In the genomic region with DNA sequence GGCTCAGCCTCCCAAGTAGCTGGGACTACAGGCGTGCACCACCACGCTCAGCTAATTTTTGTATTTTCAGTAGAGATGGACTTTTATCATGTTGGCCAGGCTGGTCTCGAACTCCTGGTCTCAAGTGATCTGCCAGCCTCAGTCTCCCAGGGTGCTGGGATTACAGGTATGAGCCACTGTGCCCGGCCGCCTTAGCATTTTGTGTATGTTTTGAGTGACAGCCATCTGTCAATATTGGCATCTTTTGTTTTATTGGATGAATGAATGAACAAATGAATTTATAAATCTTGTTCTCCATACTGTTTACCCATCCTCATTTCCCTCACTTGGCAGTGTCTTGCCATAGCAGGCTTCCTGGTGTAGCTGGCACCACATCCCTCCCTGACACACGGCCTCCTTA, we compare ENCODE assay signal across 23 cellular contexts. TPM values are rescaled to one million over a fixed set of nuclear protein-coding genes. Genes with fewer than 3 reads are reported as not detected.
DNase-seq lines count a peak whose midpoint lies in the region; ATAC-seq, FAIRE-seq and TF ChIP-seq lines count a peak whose summit lies in the region.
"Had no signal": no experiment of that assay in that cellular context is flagged by ENCODE, and none has a peak within 500 bp of the region (broad histone marks: within the 10 kb centered on the region; RNA-seq: fewer than 3 reads in every experiment).

No MANE protein-coding gene starts in this region.

- POLR2A ChIA-PET in HEK293T (lab: Yijun Ruan, JAX) = interaction anchor here (1.1 kb wide), 1 partner anchor 11 kb away, joined by 3 read pairs; no protein-coding TSS in a partner anchor

- CTCF ChIA-PET in HEK293T (lab: Yijun Ruan, JAX) = interaction anchor here (0.6 kb wide), 1 partner anchor 13 kb away, joined by 3 read pairs; no protein-coding TSS in a partner anchor

- no peak overlapping the region for H3K4me3 ChIP-seq in astrocyte (ENCODE audit: insufficient read depth, low read depth, low read length)
- H3K4me3 ChIP-seq: A549; BLaER1 treated with 17β-estradiol and CSF1 and Interleukin-3, amounts not matched to agents 10 nM and 100 nM; GM12878 had no signal

- no peaks in the 10 kb centered on the region for H3K79me2 ChIP-seq in astrocyte (ENCODE audit: insufficient read depth, low read length)

- no peaks in the 10 kb centered on the region for H3K36me3 Mint-ChIP-seq in astrocyte (ENCODE audit: low read depth, unreplicated experiment)
- H3K36me3 Mint-ChIP-seq in stimulated activated effector memory CD8-positive, alpha-beta T cell treated with anti-CD3 and anti-CD28 coated beads, Interleukin-12 subunit alpha, Interleukin-12 subunit beta, amount 100 ng/mL, for 72 hours = no peaks in the 10 kb centered on the region
- H3K36me3 Mint-ChIP-seq: CD8-positive, alpha-beta T cell had no signal

- peaks cover 5% of the 10 kb centered on the region for H3K4me1 Mint-ChIP-seq in astrocyte (ENCODE audit: low read depth, unreplicated experiment)
- no peaks in the 10 kb centered on the region for H3K4me1 Mint-ChIP-seq in stimulated activated effector memory CD8-positive, alpha-beta T cell treated with anti-CD3 and anti-CD28 coated beads, Interleukin-12 subunit alpha, Interleukin-12 subunit beta, amount 100 ng/mL, for 72 hours
- H3K4me1 Mint-ChIP-seq: B cell had no signal

- ATAC-seq in stimulated activated effector memory CD8-positive, alpha-beta T cell treated with anti-CD3 and anti-CD28 coated beads, Interleukin-12 subunit alpha, Interleukin-12 subunit beta, amount 100 ng/mL, for 72 hours = no peak
- no peak for ATAC-seq in GM18861 (IDR thresholded peaks at IDR 0.05; ENCODE audit: unreplicated experiment)
- ATAC-seq: A549; CD8-positive, alpha-beta T cell; GM12878 had no signal

- H2AFZ ChIP-seq in astrocyte (ENCODE audit: low read depth, low read length) = no peak overlapping the region

- H3K36me3 ChIP-seq in astrocyte (ENCODE audit: insufficient read depth, low read length) = no peaks in the 10 kb centered on the region
- H3K36me3 ChIP-seq: BLaER1 treated with 17β-estradiol and CSF1 and Interleukin-3, amounts not matched to agents 10 nM and 100 nM had no signal

- H3K27ac Mint-ChIP-seq in astrocyte (ENCODE audit: unreplicated experiment) = no peak overlapping the region
- H3K27ac Mint-ChIP-seq in stimulated activated effector memory CD8-positive, alpha-beta T cell treated with anti-CD3 and anti-CD28 coated beads, Interleukin-12 subunit alpha, Interleukin-12 subunit beta, amount 100 ng/mL, for 72 hours = peak overlapping the region; percentile 3
- H3K27ac Mint-ChIP-seq: B cell; CD4-positive, alpha-beta T cell; CD8-positive, alpha-beta T cell had no signal

- no peak for TF ChIP-seq CTCF in astrocyte (IDR thresholded peaks at IDR 0.05; ENCODE audit: insufficient read depth, low read depth, low read length)

- H3K9me3 Mint-ChIP-seq in astrocyte (ENCODE audit: unreplicated experiment) = no peaks in the 10 kb centered on the region
- no peaks in the 10 kb centered on the region for H3K9me3 Mint-ChIP-seq in stimulated activated effector memory CD8-positive, alpha-beta T cell treated with anti-CD3 and anti-CD28 coated beads, Interleukin-12 subunit alpha, Interleukin-12 subunit beta, amount 100 ng/mL, for 72 hours
- H3K9me3 Mint-ChIP-seq: CD4-positive, alpha-beta T cell; CD8-positive, alpha-beta T cell had no signal

- no peak overlapping the region for H3K27ac ChIP-seq in astrocyte (ENCODE audit: low read depth, low read length)
- H3K27ac ChIP-seq: 22Rv1; A549; BLaER1 treated with 17β-estradiol and CSF1 and Interleukin-3, amounts not matched to agents 10 nM and 100 nM; C4-2B had no signal

- DNase-seq in HEK293T (ENCODE audit: extremely low spot score) (no peak), astrocyte (ENCODE audit: low read depth) (no peak), glomerular visceral epithelial cell (ENCODE audit: extremely low spot score) (no peak)
- no peak for DNase-seq in stimulated activated effector memory CD8-positive, alpha-beta T cell treated with anti-CD3 and anti-CD28 coated beads, Interleukin-12 subunit alpha, Interleukin-12 subunit beta, amount 100 ng/mL, for 72 hours (ENCODE audit: low spot score in 2 of 2)
- DNase-seq: AML-193; Caco-2; Calu3; CD4-positive, alpha-beta T cell; CD8-positive, alpha-beta T cell; DMS79 treated with DMSO at 0.1 percent for 48 hours; GF-D8 had no signal

- peaks cover 41% of the 10 kb centered on the region for H3K27me3 ChIP-seq in astrocyte (ENCODE audit: insufficient read depth, low read length)
- H3K27me3 ChIP-seq: BLaER1 treated with 17β-estradiol and CSF1 and Interleukin-3, amounts not matched to agents 10 nM and 100 nM had no signal

- H3K9me3 ChIP-seq in astrocyte (ENCODE audit: insufficient read depth, low read depth, low read length) = no peaks in the 10 kb centered on the region
- H3K9me3 ChIP-seq: A549; BLaER1 treated with 17β-estradiol and CSF1 and Interleukin-3, amounts not matched to agents 10 nM and 100 nM; Caco-2 had no signal

- no peak overlapping the region for H3K9ac ChIP-seq in astrocyte (ENCODE audit: low read length)
- H3K9ac ChIP-seq: BLaER1 treated with 17β-estradiol and CSF1 and Interleukin-3, amounts not matched to agents 10 nM and 100 nM had no signal

- H3K4me3 Mint-ChIP-seq in astrocyte (ENCODE audit: unreplicated experiment) = peak overlapping the region; percentile 34
- no peak overlapping the region for H3K4me3 Mint-ChIP-seq in stimulated activated effector memory CD8-positive, alpha-beta T cell treated with anti-CD3 and anti-CD28 coated beads, Interleukin-12 subunit alpha, Interleukin-12 subunit beta, amount 100 ng/mL, for 72 hours
- H3K4me3 Mint-ChIP-seq: B cell; CD4-positive, alpha-beta T cell; CD8-positive, alpha-beta T cell had no signal

- H3K4me1 ChIP-seq in astrocyte (ENCODE audit: insufficient read depth, low read length) = no peaks in the 10 kb centered on the region
- H3K4me1 ChIP-seq: A549, Caco-2 had no signal

- H3K4me2 ChIP-seq in astrocyte (ENCODE audit: low read length) = no peak overlapping the region
- H3K4me2 ChIP-seq: A549; BLaER1 treated with 17β-estradiol and CSF1 and Interleukin-3, amounts not matched to agents 10 nM and 100 nM had no signal

- no peaks in the 10 kb centered on the region for H4K20me1 ChIP-seq in astrocyte (ENCODE audit: insufficient read depth, low read length)

- no peak for FAIRE-seq in astrocyte (lab: Jason Lieb, UNC)
- FAIRE-seq: A549, D721Med, G401.6, GM12878, GM12892, GM18507 had no signal

- peaks cover 54% of the 10 kb centered on the region for H3K27me3 Mint-ChIP-seq in astrocyte (ENCODE audit: low read depth, unreplicated experiment)

TF ChIP-seq in HEK293T, 16 proteins besides CTCF, POLR2A, EP300 and RAD21:
- TF ChIP-seq, protein P1, sequence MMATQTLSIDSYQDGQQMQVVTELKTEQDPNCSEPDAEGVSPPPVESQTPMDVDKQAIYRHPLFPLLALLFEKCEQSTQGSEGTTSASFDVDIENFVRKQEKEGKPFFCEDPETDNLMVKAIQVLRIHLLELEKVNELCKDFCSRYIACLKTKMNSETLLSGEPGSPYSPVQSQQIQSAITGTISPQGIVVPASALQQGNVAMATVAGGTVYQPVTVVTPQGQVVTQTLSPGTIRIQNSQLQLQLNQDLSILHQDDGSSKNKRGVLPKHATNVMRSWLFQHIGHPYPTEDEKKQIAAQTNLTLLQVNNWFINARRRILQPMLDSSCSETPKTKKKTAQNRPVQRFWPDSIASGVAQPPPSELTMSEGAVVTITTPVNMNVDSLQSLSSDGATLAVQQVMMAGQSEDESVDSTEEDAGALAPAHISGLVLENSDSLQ (IDR thresholded peaks at IDR 0.05) = peak; percentile 51; the same call in 1 of the 2 replicates
- no peak for TF ChIP-seq LEF1 (IDR thresholded peaks at IDR 0.05; ENCODE audit: borderline replicate concordance)

RNA-seq across cellular contexts. Expression of a gene that starts 34.0 kb away (rescaled TPM):
- total RNA-seq in astrocyte = 0.48 and 0.84 TPM in 2 replicates
- total RNA-seq: A172; B cell; Caco-2; Calu3; CD4-positive, alpha-beta T cell; CD8-positive, alpha-beta T cell; GM12878 had no signal

RNA-seq across cellular contexts. Expression of a gene that starts 37.5 kb away (rescaled TPM):
- total RNA-seq in astrocyte = 66.0 and 67.0 TPM in 2 replicates
